Comparison of ENCODE assay signal across 1 cellular context in genomic region chr3:39180546-39181346, GRCh38.
TF ChIP-seq lines count a peak whose summit lies in the region.

No MANE protein-coding gene starts in this region.

TF ChIP-seq in K562, 482 proteins besides CTCF, POLR2A, EP300 and RAD21 (continued from another document and continues in another):
- no peak for TF ChIP-seq ZNF655 (CRISPR knock-in tag; IDR thresholded peaks at IDR 0.05)
- peak; percentile 24; the same call in 1 of the 2 replicates for TF ChIP-seq ZNF511 (CRISPR knock-in tag; IDR thresholded peaks at IDR 0.05)
- no peak for TF ChIP-seq ZNF512 (tag; IDR thresholded peaks at IDR 0.05)
- TF ChIP-seq ZNF143 (CRISPR knock-in tag; IDR thresholded peaks at IDR 0.05) = no peak
- TF ChIP-seq ZNF668 (CRISPR knock-in tag; IDR thresholded peaks at IDR 0.05) = no peak
- TF ChIP-seq ZC3H4 (CRISPR knock-in tag; IDR thresholded peaks at IDR 0.05; ENCODE audit: borderline replicate concordance) = no peak
- TF ChIP-seq PYGO2 (tag; IDR thresholded peaks at IDR 0.05) = no peak
- TF ChIP-seq CTBP1 (IDR thresholded peaks at IDR 0.05; ENCODE audit: borderline replicate concordance) = peak; percentile 87
- TF ChIP-seq PTBP1 (IDR thresholded peaks at IDR 0.05; ENCODE audit: low read depth, low read length) = no peak
- no peak for TF ChIP-seq TCFL5 (CRISPR knock-in tag; conservative IDR thresholded peaks at IDR 0.05)
- TF ChIP-seq NR2F6 (CRISPR knock-in tag; IDR thresholded peaks at IDR 0.05) = no peak
- TF ChIP-seq RBM14 (IDR thresholded peaks at IDR 0.05; ENCODE audit: borderline replicate concordance, insufficient read depth, low read depth, low read length) = no peak
- peak; percentile 63 for TF ChIP-seq LCOR (CRISPR knock-in tag; IDR thresholded peaks at IDR 0.05)
- no peak for TF ChIP-seq ZNF316 (IDR thresholded peaks at IDR 0.05)
- no peak for TF ChIP-seq ZNF277 (CRISPR knock-in tag; IDR thresholded peaks at IDR 0.05; ENCODE audit: borderline replicate concordance)
- TF ChIP-seq RFX5 (IDR thresholded peaks at IDR 0.05; ENCODE audit: low read depth, low read length) = no peak
- peak; percentile 90 for TF ChIP-seq KLF1 (tag; IDR thresholded peaks at IDR 0.05)
- TF ChIP-seq HDGF (IDR thresholded peaks at IDR 0.05) = no peak
- no peak for TF ChIP-seq HMGXB4 (CRISPR knock-in tag; IDR thresholded peaks at IDR 0.05)
- peak; percentile 62 for TF ChIP-seq POLR2G (IDR thresholded peaks at IDR 0.05; ENCODE audit: low read depth, low read length)
- TF ChIP-seq ZNF449 (CRISPR knock-in tag; IDR thresholded peaks at IDR 0.05) = no peak
- no peak for TF ChIP-seq POLR3A (IDR thresholded peaks at IDR 0.05; ENCODE audit: borderline replicate concordance, extremely low read depth, insufficient read depth, insufficient read length)
- no peak for TF ChIP-seq ESRRB (CRISPR knock-in tag; IDR thresholded peaks at IDR 0.05; ENCODE audit: borderline replicate concordance)
- no peak for TF ChIP-seq EHMT2 (IDR thresholded peaks at IDR 0.05)
- TF ChIP-seq BRD4 (IDR thresholded peaks at IDR 0.05) = no peak
- no peak for TF ChIP-seq DLX4 (CRISPR knock-in tag; IDR thresholded peaks at IDR 0.05)
- TF ChIP-seq STAT5B (CRISPR knock-in tag; IDR thresholded peaks at IDR 0.05) = no peak
- TF ChIP-seq KAT7 (CRISPR knock-in tag; IDR thresholded peaks at IDR 0.05; ENCODE audit: borderline replicate concordance) = no peak
- TF ChIP-seq ZNF431 (CRISPR knock-in tag; IDR thresholded peaks at IDR 0.05) = no peak
- no peak for TF ChIP-seq RBM39 (optimal IDR thresholded peaks at IDR 0.05; ENCODE audit: low read depth, low read length)
- no peak for TF ChIP-seq MEF2D (tag; conservative IDR thresholded peaks at IDR 0.05; ENCODE audit: low read depth)
- TF ChIP-seq NR2C2 (CRISPR knock-in tag; IDR thresholded peaks at IDR 0.05) = no peak
- no peak for TF ChIP-seq NR2C2 (tag; IDR thresholded peaks at IDR 0.05)
- TF ChIP-seq POLR2B (IDR thresholded peaks at IDR 0.05; ENCODE audit: low read depth, partially characterized antibody) = no peak
- TF ChIP-seq ATF3 (IDR thresholded peaks at IDR 0.05) = no peak
- TF ChIP-seq ATF3 (CRISPR knock-in tag; conservative IDR thresholded peaks at IDR 0.05) = no peak
- no peak for TF ChIP-seq HMBOX1 (IDR thresholded peaks at IDR 0.05)
- TF ChIP-seq MECOM (CRISPR knock-in tag; IDR thresholded peaks at IDR 0.05) = no peak
- TF ChIP-seq ZSCAN32 (CRISPR knock-in tag; IDR thresholded peaks at IDR 0.05) = no peak
- TF ChIP-seq MITF (IDR thresholded peaks at IDR 0.05) = no peak
- no peak for TF ChIP-seq TRIM24 (IDR thresholded peaks at IDR 0.05)
- no peak for TF ChIP-seq SMARCC2 (IDR thresholded peaks at IDR 0.05; ENCODE audit: low read depth)
- TF ChIP-seq SMAD3 (CRISPR knock-in tag; conservative IDR thresholded peaks at IDR 0.05) = no peak
- TF ChIP-seq RBBP5 (IDR thresholded peaks at IDR 0.05; ENCODE audit: borderline replicate concordance, insufficient read depth, low read length, poor library complexity, severe bottlenecking) = peak; percentile 61
- TF ChIP-seq ARID3B (CRISPR knock-in tag; IDR thresholded peaks at IDR 0.05; ENCODE audit: borderline replicate concordance) = peak; percentile 39; the same call in 1 of the 2 replicates
- no peak for TF ChIP-seq ZNF584 (CRISPR knock-in tag; IDR thresholded peaks at IDR 0.05; ENCODE audit: low read depth)
- no peak for TF ChIP-seq XRCC3 (IDR thresholded peaks at IDR 0.05)
- no peak for TF ChIP-seq SMARCE1 (IDR thresholded peaks at IDR 0.05)
- no peak for TF ChIP-seq SNIP1 (IDR thresholded peaks at IDR 0.05; ENCODE audit: low read depth)
- no peak for TF ChIP-seq ZNF280A (IDR thresholded peaks at IDR 0.05; ENCODE audit: low read depth, partially characterized antibody)
- TF ChIP-seq TAL1 (IDR thresholded peaks at IDR 0.05) = no peak
- no peak for TF ChIP-seq BACH1 (tag; IDR thresholded peaks at IDR 0.05)
- no peak for TF ChIP-seq GTF2A2 (tag; IDR thresholded peaks at IDR 0.05)
- TF ChIP-seq NCOA2 (IDR thresholded peaks at IDR 0.05; ENCODE audit: partially characterized antibody in 2 of 2) = no peak
- TF ChIP-seq MCM3 (IDR thresholded peaks at IDR 0.05) = no peak
- TF ChIP-seq CHD2 (IDR thresholded peaks at IDR 0.05; ENCODE audit: low read depth, low read length) = no peak
- no peak for TF ChIP-seq STAT5A (IDR thresholded peaks at IDR 0.05; ENCODE audit: borderline replicate concordance, low read length)
- TF ChIP-seq HOMEZ (CRISPR knock-in tag; IDR thresholded peaks at IDR 0.05) = no peak
- TF ChIP-seq ILF3 (IDR thresholded peaks at IDR 0.05; ENCODE audit: borderline replicate concordance) = no peak
